In the genomic region with DNA sequence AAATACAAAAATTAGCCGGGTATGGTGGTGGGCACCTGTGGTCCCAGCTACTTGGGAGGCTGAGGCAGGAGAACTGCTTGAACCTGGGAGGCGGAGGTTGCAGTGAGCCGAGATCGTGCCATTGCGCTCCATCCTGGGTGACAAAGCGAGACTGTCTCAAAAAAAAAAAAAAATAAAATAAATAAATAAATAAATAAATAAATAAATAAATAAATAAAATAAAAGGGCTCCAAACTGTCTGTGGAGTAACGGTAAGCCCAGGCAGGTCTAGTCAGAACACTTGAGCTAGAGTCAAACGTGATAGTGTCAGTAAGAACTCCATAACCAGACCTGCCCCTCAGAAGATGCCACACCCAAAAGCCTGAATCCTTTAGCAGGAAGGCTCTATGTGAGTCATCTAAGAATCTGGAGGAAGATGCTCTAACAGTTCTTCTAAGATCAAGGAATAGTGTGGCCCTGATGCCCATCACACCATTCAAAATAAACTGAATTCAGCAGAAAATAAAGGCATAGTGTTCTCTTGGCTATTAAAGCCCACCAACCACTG, we compare ENCODE assay signal across 8 cellular contexts. TPM values are rescaled to one million over a fixed set of nuclear protein-coding genes. Genes with fewer than 3 reads are reported as not detected.
DNase-seq lines count a peak whose midpoint lies in the region; ATAC-seq, FAIRE-seq and TF ChIP-seq lines count a peak whose summit lies in the region.
"Not testable (repeated sequence)": the region's sequence is repeated elsewhere in the genome, so short reads cannot be mapped to it uniquely, and the experiment has no call there.

No MANE protein-coding gene starts in this region.

- H3K36me3 Mint-ChIP-seq in CD8-positive, alpha-beta memory T cell: peaks cover 6 to 71% (median 6%) of the 10 kb centered on the region in 3 donors
- peaks cover 31% of the 10 kb centered on the region for H3K36me3 Mint-ChIP-seq in central memory CD8-positive, alpha-beta T cell (ENCODE audit: insufficient read depth)
- H3K36me3 Mint-ChIP-seq in memory B cell: not testable (repeated sequence)
- peaks cover 36% of the 10 kb centered on the region for H3K36me3 Mint-ChIP-seq in stimulated activated effector memory CD8-positive, alpha-beta T cell treated with anti-CD3 and anti-CD28 coated beads, Interleukin-12 subunit alpha, Interleukin-12 subunit beta, amount 100 ng/mL, for 72 hours

- not testable (repeated sequence) for TF ChIP-seq CTCF in A549 (IDR thresholded peaks at IDR 0.05); Loucy (conservative IDR thresholded peaks at IDR 0.05; ENCODE audit: low read length); RWPE2 (IDR thresholded peaks at IDR 0.05; ENCODE audit: poor library complexity, severe bottlenecking)

- H3K9me2 ChIP-seq in Loucy (replicated peaks; ENCODE audit: low read depth, low read length): not testable (repeated sequence)

- POLR2A ChIA-PET in A549 (lab: Yijun Ruan, JAX): not testable (repeated sequence)
- POLR2A ChIA-PET in CD8-positive, alpha-beta memory T cell (lab: Charles Lee): interaction anchor here (1.7 kb wide), 1 partner anchor 10 kb away, joined by 4 read pairs; no protein-coding TSS in a partner anchor

- peaks cover 99% of the 10 kb centered on the region for H3K79me2 ChIP-seq in Loucy (ENCODE audit: insufficient read depth, low read length)

- 71% methylated on average over 8 of the region's 8 CpGs for WGBS in A549 (ENCODE audit: missing lambda C conversion rate)

- H4K20me1 ChIP-seq in Loucy (ENCODE audit: insufficient read depth, low read length, poor library complexity, severe bottlenecking): peaks cover 91% of the 10 kb centered on the region

- not testable (repeated sequence) for TF ChIP-seq POLR2A in A549 (IDR thresholded peaks at IDR 0.05; ENCODE audit: low read length)

- not testable (repeated sequence) for H3K27ac ChIP-seq in A549; CD8-positive, alpha-beta memory T cell (ENCODE audit: low read depth, low read length); RWPE2 (ENCODE audit: poor library complexity, severe bottlenecking)

- H3F3A ChIP-seq in Loucy (ENCODE audit: low read depth): not testable (repeated sequence)

- not testable (repeated sequence) for TF ChIP-seq RAD21 in A549 (conservative IDR thresholded peaks at IDR 0.05 in 1 of 2, IDR thresholded peaks at IDR 0.05 in 1 of 2)

- peak overlapping the region; percentile 42 to 93 (median 66) for H3K27ac Mint-ChIP-seq in CD8-positive, alpha-beta memory T cell
- not testable (repeated sequence) for H3K27ac Mint-ChIP-seq in central memory CD8-positive, alpha-beta T cell (ENCODE audit: low read depth)
- peak overlapping the region; percentile 22 for H3K27ac Mint-ChIP-seq in memory B cell
- H3K27ac Mint-ChIP-seq in stimulated activated effector memory CD8-positive, alpha-beta T cell treated with anti-CD3 and anti-CD28 coated beads, Interleukin-12 subunit alpha, Interleukin-12 subunit beta, amount 100 ng/mL, for 72 hours: peak overlapping the region; percentile 92

- ATAC-seq in A549; central memory CD8-positive, alpha-beta T cell (replicated peaks; ENCODE audit: extremely low read depth, poor library complexity, severe bottlenecking); memory B cell (ENCODE audit: low read depth); stimulated activated effector memory CD8-positive, alpha-beta T cell treated with anti-CD3 and anti-CD28 coated beads, Interleukin-12 subunit alpha, Interleukin-12 subunit beta, amount 100 ng/mL, for 72 hours: not testable (repeated sequence)
- ATAC-seq in RWPE2 (ENCODE audit: low read depth): 0 out of 3 replicates have a peak, but pooled peaks have one; percentile 38

- TF ChIP-seq EP300 in A549 (IDR thresholded peaks at IDR 0.05): not testable (repeated sequence)

- H3K9me3 ChIP-seq in A549; CD8-positive, alpha-beta memory T cell (ENCODE audit: low read length); Loucy (ENCODE audit: insufficient read depth, low read depth, low read length); RWPE2 (ENCODE audit: severe bottlenecking): not testable (repeated sequence)

- not testable (repeated sequence) for FAIRE-seq in A549 (lab: Jason Lieb, UNC)

- DNase-seq in A549 (ENCODE audit: low read depth in 1 of 2, low spot score in 1 of 2): peak; percentile 13 to 28
- DNase-seq in CD8-positive, alpha-beta memory T cell; RWPE2 (ENCODE audit: low spot score); central memory CD8-positive, alpha-beta T cell (ENCODE audit: low spot score in 2 of 2); memory B cell (ENCODE audit: low spot score in 2 of 2); stimulated activated effector memory CD8-positive, alpha-beta T cell treated with anti-CD3 and anti-CD28 coated beads, Interleukin-12 subunit alpha, Interleukin-12 subunit beta, amount 100 ng/mL, for 72 hours (ENCODE audit: low spot score in 2 of 2): not testable (repeated sequence)
- peak; percentile 22 for DNase-seq in activated effector memory CD4-positive, alpha-beta T cell treated with anti-CD3 and anti-CD28 coated beads, Interleukin-2, amount 50 U/mL, for 16 hours

- H3K4me2 ChIP-seq in A549: not testable (repeated sequence)
- peak overlapping the region; percentile 92 for H3K4me2 ChIP-seq in Loucy (ENCODE audit: low read depth, low read length, poor library complexity, severe bottlenecking)

- peak overlapping the region in 1 of 7 donors; percentile 59 for H3K4me3 Mint-ChIP-seq in CD8-positive, alpha-beta memory T cell
- peak overlapping the region; percentile 27 for H3K4me3 Mint-ChIP-seq in central memory CD8-positive, alpha-beta T cell
- not testable (repeated sequence) for H3K4me3 Mint-ChIP-seq in memory B cell; stimulated activated effector memory CD8-positive, alpha-beta T cell treated with anti-CD3 and anti-CD28 coated beads, Interleukin-12 subunit alpha, Interleukin-12 subunit beta, amount 100 ng/mL, for 72 hours

- H3K4me3 ChIP-seq in A549; CD8-positive, alpha-beta memory T cell (ENCODE audit: low read length); RWPE2 (ENCODE audit: severe bottlenecking): not testable (repeated sequence)
- H3K4me3 ChIP-seq in Loucy (ENCODE audit: low read length, poor library complexity, severe bottlenecking): peak overlapping the region; percentile 91

- H3K4me1 ChIP-seq in A549; RWPE2 (ENCODE audit: insufficient read depth, poor library complexity, severe bottlenecking): not testable (repeated sequence)
- peaks cover 80% of the 10 kb centered on the region for H3K4me1 ChIP-seq in CD8-positive, alpha-beta memory T cell (ENCODE audit: insufficient read depth, low read length)
- peaks cover 81% of the 10 kb centered on the region for H3K4me1 ChIP-seq in Loucy (ENCODE audit: insufficient read depth, low read length, poor library complexity, severe bottlenecking)

- peak overlapping the region; percentile 95 for H3K9ac ChIP-seq in Loucy (ENCODE audit: low read depth, low read length, poor library complexity, severe bottlenecking)

- H3K4me1 Mint-ChIP-seq in CD8-positive, alpha-beta memory T cell: peaks cover 75 to 87% (median 86%) of the 10 kb centered on the region in 3 donors
- peaks cover 76% of the 10 kb centered on the region for H3K4me1 Mint-ChIP-seq in central memory CD8-positive, alpha-beta T cell
- peaks cover 62% of the 10 kb centered on the region for H3K4me1 Mint-ChIP-seq in memory B cell
- H3K4me1 Mint-ChIP-seq in stimulated activated effector memory CD8-positive, alpha-beta T cell treated with anti-CD3 and anti-CD28 coated beads, Interleukin-12 subunit alpha, Interleukin-12 subunit beta, amount 100 ng/mL, for 72 hours: peaks cover 79% of the 10 kb centered on the region

- H3K27me3 ChIP-seq in CD8-positive, alpha-beta memory T cell (ENCODE audit: insufficient read depth, low read length, poor library complexity, severe bottlenecking); Loucy (ENCODE audit: insufficient read depth, low read length, poor library complexity, severe bottlenecking); RWPE2 (ENCODE audit: insufficient read depth, poor library complexity, severe bottlenecking): not testable (repeated sequence)

- not testable (repeated sequence) for H3K36me3 ChIP-seq in CD8-positive, alpha-beta memory T cell (ENCODE audit: insufficient read depth, low read length); RWPE2 (ENCODE audit: low read depth)
- H3K36me3 ChIP-seq in Loucy (ENCODE audit: insufficient read depth, low read length): peaks cover 10% of the 10 kb centered on the region; the same call in 1 of the 2 replicates

- not testable (repeated sequence) for H3K9me3 Mint-ChIP-seq in CD8-positive, alpha-beta memory T cell; central memory CD8-positive, alpha-beta T cell; memory B cell; stimulated activated effector memory CD8-positive, alpha-beta T cell treated with anti-CD3 and anti-CD28 coated beads, Interleukin-12 subunit alpha, Interleukin-12 subunit beta, amount 100 ng/mL, for 72 hours

- CTCF ChIA-PET in A549 (lab: Yijun Ruan, JAX): interaction anchor here (0.9 to 1.9 kb wide), 6 partner anchors 9 to 191 kb away, joined by 3 to 6 read pairs (median 4); no protein-coding TSS in a partner anchor
- CTCF ChIA-PET in CD8-positive, alpha-beta memory T cell (lab: Charles Lee): interaction anchor here (3.0 to 3.6 kb wide), 2 partner anchors 11 to 50 kb away, joined by 13 to 18 read pairs; a partner anchor contains a TSS

- not testable (repeated sequence) for H2AFZ ChIP-seq in Loucy (ENCODE audit: low read length)

- not testable (repeated sequence) for H3K27me3 Mint-ChIP-seq in CD8-positive, alpha-beta memory T cell; central memory CD8-positive, alpha-beta T cell; memory B cell

RNA-seq across cellular contexts. Expression of a gene that starts 5.4 kb away (rescaled TPM):
- polyA plus RNA-seq in A549 (2011; rRNA removed) (1.8 TPM in 2 replicates), A549 (2017; fragmentation: RNase III; extraction: RNeasy Plus Mini Kit Qiagen cat#74134 plus additional on column Dnase treatment) (1.00 to 1.8 TPM (median 1.5 TPM) in 3 replicates)
- polyA plus RNA-seq in A549 (2012; cell fraction: cytosol; rRNA removed): 2.4 and 2.9 TPM in 2 replicates
- polyA plus RNA-seq in A549 (2012; cell fraction: nucleus; rRNA removed): 2.2 and 2.5 TPM in 2 replicates
- 1.9 and 2.3 TPM in 2 replicates for polyA minus RNA-seq in A549 (2011; rRNA and poly(A)+ RNA removed)
- total RNA-seq in CD8-positive, alpha-beta memory T cell: 10 to 100 TPM; 21.8 to 24.8 TPM
- polyA plus RNA-seq in CD8-positive, alpha-beta memory T cell: 85.0 TPM

RNA-seq across cellular contexts. Expression of a gene that starts 29.9 kb away (rescaled TPM):
- polyA plus RNA-seq in A549 (2011; rRNA removed) (48.7 and 55.8 TPM in 2 replicates), A549 (2017; fragmentation: RNase III; extraction: RNeasy Plus Mini Kit Qiagen cat#74134 plus additional on column Dnase treatment) (31.2 to 33.2 TPM (median 32.5 TPM) in 3 replicates)
- 13.8 and 15.6 TPM in 2 replicates for polyA plus RNA-seq in A549 (2012; cell fraction: cytosol; rRNA removed)
- 17.3 and 25.5 TPM in 2 replicates for polyA plus RNA-seq in A549 (2012; cell fraction: nucleus; rRNA removed)
- polyA minus RNA-seq in A549 (2011; rRNA and poly(A)+ RNA removed): 55.4 and 58.6 TPM in 2 replicates
- total RNA-seq in CD8-positive, alpha-beta memory T cell: 10 to 100 TPM; 66.1 to 75.8 TPM
- polyA plus RNA-seq in CD8-positive, alpha-beta memory T cell: 58.1 TPM

RNA-seq across cellular contexts. Expression of a gene that starts 50.8 kb away (rescaled TPM):
- polyA plus RNA-seq in A549 (2011; rRNA removed) (191 and 287 TPM in 2 replicates), A549 (2017; fragmentation: RNase III; extraction: RNeasy Plus Mini Kit Qiagen cat#74134 plus additional on column Dnase treatment) (72.7 to 79.9 TPM (median 77.9 TPM) in 3 replicates)
- 90.9 and 115 TPM in 2 replicates for polyA plus RNA-seq in A549 (2012; cell fraction: cytosol; rRNA removed)
- 49.9 and 90.4 TPM in 2 replicates for polyA plus RNA-seq in A549 (2012; cell fraction: nucleus; rRNA removed)
- 154 and 175 TPM in 2 replicates for polyA minus RNA-seq in A549 (2011; rRNA and poly(A)+ RNA removed)
- total RNA-seq in CD8-positive, alpha-beta memory T cell: 10 to 100 TPM; 82.8 to 88.9 TPM
- polyA plus RNA-seq in CD8-positive, alpha-beta memory T cell: 34.6 TPM

Comparison
In these comparisons a context has a peak if more than half of its experiments do, and no peak if none do; other contexts are left out.
1. RNA of a gene that starts 5.4 kb away (polyA plus RNA-seq): 85.0 TPM in CD8-positive, alpha-beta memory T cell (single experiment); 1.00 to 2.9 TPM in A549; every median in the first group is over 10 times any median in the second.